ENCODE assay signal across 24 cellular contexts in genomic region chr12:114347861-114348260, GRCh38. TPM values are rescaled to one million over a fixed set of nuclear protein-coding genes. Genes with fewer than 3 reads are reported as not detected.
"Had no signal": no experiment of that assay in that cellular context is flagged by ENCODE, and none has a peak within 500 bp of the region (broad histone marks: within the 10 kb centered on the region; RNA-seq: fewer than 3 reads in every experiment).

No MANE protein-coding gene starts in this region.

- H3K36me3 Mint-ChIP-seq: IgD-negative memory B cell, T-cell had no signal

- H3K4me1 Mint-ChIP-seq: IgD-negative memory B cell, T-cell had no signal

- DNase-seq: Kasumi-1, MM.1S, NCI-H1048, NCI-H1105, NCI-H1436 treated with DMSO at 0.1 percent for 48 hours, NCI-H1694, NCI-H2029, NCI-H2081 treated with DMSO at 0.1 percent for 48 hours, NCI-H2171, NCI-H226, NCI-H526, NCI-H82, Right ventricle myocardium superior, RPMI8226, SIG-M5, SK-N-SH, SW 1271, T-cell had no signal

- ATAC-seq: K562, T-cell had no signal

- H3K4me3 Mint-ChIP-seq: IgD-negative memory B cell; T-cell; T-helper 1 cell treated with Interleukin-12 subunit alpha and Interleukin-12 subunit beta and Interleukin-4 antibody, amounts not matched to agents 30 μg/mL and 1 μg/mL, for 36 hours had no signal

- H3K27ac Mint-ChIP-seq: T-cell; T-helper 1 cell treated with Interleukin-12 subunit alpha and Interleukin-12 subunit beta and Interleukin-4 antibody, amounts not matched to agents 30 μg/mL and 1 μg/mL, for 36 hours had no signal

- H3K9me3 Mint-ChIP-seq: T-helper 1 cell treated with Interleukin-12 subunit alpha and Interleukin-12 subunit beta and Interleukin-4 antibody, amounts not matched to agents 30 μg/mL and 1 μg/mL, for 36 hours had no signal

RNA-seq across cellular contexts. Expression of gene TBX5, which starts 58.1 kb away (rescaled TPM):
- total RNA-seq: K562, M059J, NCI-H460, SK-MEL-5 had no signal
